ENCODE assay signal across 12 cellular contexts in genomic region chr16:87375426-87376135, GRCh38. TPM values are rescaled to one million over a fixed set of nuclear protein-coding genes. Genes with fewer than 3 reads are reported as not detected.
DNase-seq lines count a peak whose midpoint lies in the region; ATAC-seq and TF ChIP-seq lines count a peak whose summit lies in the region.
"Had no signal": no experiment of that assay in that cellular context is flagged by ENCODE, and none has a peak within 500 bp of the region (broad histone marks: within the 10 kb centered on the region; RNA-seq: fewer than 3 reads in every experiment).

No MANE protein-coding gene starts in this region.

- peak; percentile 63 for ATAC-seq in Right ventricle myocardium inferior
- ATAC-seq in left lobe of liver = peak; percentile 79
- ATAC-seq in activated T-cell treated with anti-CD3 and anti-CD28 coated beads, Interleukin-2, amount 50 U/mL, for 72 hours (replicated peaks in 1 of 2) = no peak
- ATAC-seq in body of pancreas = no peak
- ATAC-seq: naive thymus-derived CD8-positive, alpha-beta T cell had no signal

- 75 to 83% methylated on average over 9 of the region's 9 CpGs for WGBS in body of pancreas, 2 donors

- H3K9me3 ChIP-seq in uterus (no peaks in the 10 kb centered on the region), body of pancreas (no peaks in the 10 kb centered on the region)

- H3K9me3 Mint-ChIP-seq in activated T-cell treated with anti-CD3 and anti-CD28 coated beads, Interleukin-2, amount 50 U/mL, for 72 hours = no peaks in the 10 kb centered on the region
- H3K9me3 Mint-ChIP-seq: activated B cell treated with CpG ODN at 0.5 μM for 24 hours; naive thymus-derived CD8-positive, alpha-beta T cell had no signal

- no peak overlapping the region for H3K4me3 Mint-ChIP-seq in activated T-cell treated with anti-CD3 and anti-CD28 coated beads, Interleukin-2, amount 50 U/mL, for 72 hours
- H3K4me3 Mint-ChIP-seq: activated B cell treated with CpG ODN at 0.5 μM for 24 hours; naive thymus-derived CD8-positive, alpha-beta T cell had no signal

- no peak for TF ChIP-seq POLR2A in uterus (IDR thresholded peaks at IDR 0.05)
- TF ChIP-seq POLR2A in body of pancreas (IDR thresholded peaks at IDR 0.05) = no peak

- H3K27me3 Mint-ChIP-seq in activated T-cell treated with anti-CD3 and anti-CD28 coated beads, Interleukin-2, amount 50 U/mL, for 72 hours (ENCODE audit: low read depth) = no peaks in the 10 kb centered on the region
- H3K27me3 Mint-ChIP-seq: activated B cell treated with CpG ODN at 0.5 μM for 24 hours; naive thymus-derived CD8-positive, alpha-beta T cell had no signal

- H3K4me3 ChIP-seq in choroid plexus epithelial cell (ENCODE audit: low read depth, low read length) (no peak overlapping the region), uterus (no peak overlapping the region), body of pancreas (no peak overlapping the region)

- no peaks in the 10 kb centered on the region for H3K36me3 Mint-ChIP-seq in activated T-cell treated with anti-CD3 and anti-CD28 coated beads, Interleukin-2, amount 50 U/mL, for 72 hours (ENCODE audit: insufficient read depth in 2 of 2)

- H3K27me3 ChIP-seq in uterus = no peaks in the 10 kb centered on the region
- no peaks in the 10 kb centered on the region for H3K27me3 ChIP-seq in body of pancreas

- H3K27ac Mint-ChIP-seq in activated T-cell treated with anti-CD3 and anti-CD28 coated beads, Interleukin-2, amount 50 U/mL, for 72 hours = no peak overlapping the region
- H3K27ac Mint-ChIP-seq: activated B cell treated with CpG ODN at 0.5 μM for 24 hours had no signal

- H3K4me1 Mint-ChIP-seq in activated T-cell treated with anti-CD3 and anti-CD28 coated beads, Interleukin-2, amount 50 U/mL, for 72 hours (ENCODE audit: low read depth) = peaks cover 45% of the 10 kb centered on the region

- H3K27ac ChIP-seq in uterus (peak overlapping the region; percentile 50 to 52), body of pancreas (peak overlapping the region in 1 of 4 donors; percentile 3)

- TF ChIP-seq CTCF in choroid plexus epithelial cell (conservative IDR thresholded peaks at IDR 0.05; ENCODE audit: low read depth, low read length) = no peak
- TF ChIP-seq CTCF in uterus (IDR thresholded peaks at IDR 0.05) = no peak
- no peak for TF ChIP-seq CTCF in body of pancreas (IDR thresholded peaks at IDR 0.05)

- peaks cover 0 to 6% of the 10 kb centered on the region in 2 donors for H3K4me1 ChIP-seq in uterus
- peaks cover 28% of the 10 kb centered on the region for H3K4me1 ChIP-seq in body of pancreas

- intact Hi-C loops in Right ventricle myocardium inferior (cut with DNase I) (no loop called here), cardiac septum (cut with DNase I) (no loop called here), uterus (cut with DNase I; ENCODE audit: low total_unique reads) (no loop called here), body of pancreas (cut with DNase I) (loop anchor here (5.0 kb wide), 1 partner anchor 53 kb away; no protein-coding TSS in a partner anchor)

- H3K36me3 ChIP-seq in uterus (no peaks in the 10 kb centered on the region), body of pancreas (replicated peaks in 1 of 2; ENCODE audit: insufficient read depth in 1 of 2, low read depth in 2 of 2) (no peaks in the 10 kb centered on the region)

- DNase-seq in Right ventricle myocardium inferior (ENCODE audit: missing footprints) (no peak), cardiac septum (ENCODE audit: low spot score) (no peak), choroid plexus epithelial cell (ENCODE audit: low read depth) (peak; percentile 60), left lobe of liver (ENCODE audit: low spot score) (peak; percentile 56), uterus (no peak), body of pancreas (no peak), COR-L47 (lab: John Stamatoyannopoulos, UW) (no peak)
- DNase-seq in activated T-cell treated with anti-CD3 and anti-CD28 coated beads, Interleukin-2, amount 50 U/mL, for 72 hours = no peak
- DNase-seq: activated B cell treated with CpG ODN at 0.5 μM for 24 hours; head of caudate nucleus; naive thymus-derived CD8-positive, alpha-beta T cell; NCI-H1105 had no signal

RNA-seq across cellular contexts. Expression of gene FBXO31, which starts 8.0 kb away (rescaled TPM):
- total RNA-seq in Right ventricle myocardium inferior (70.2 TPM), cardiac septum (73.9 TPM), left lobe of liver (44.6 TPM), uterus (100 to 1,000 TPM in 1 of 4 donors, 10 to 100 TPM in 3; 35.2 to 309 (median 74.8) TPM), body of pancreas (10 to 100 TPM; 35.5 to 46.8 TPM)
- 10 to 100 TPM; 33.7 to 36.8 TPM for total RNA-seq in activated T-cell treated with anti-CD3 and anti-CD28 coated beads, Interleukin-2, amount 50 U/mL, for 72 hours

RNA-seq across cellular contexts. Expression of gene MAP1LC3B, which starts 16.6 kb away (rescaled TPM):
- total RNA-seq in Right ventricle myocardium inferior (125 TPM), cardiac septum (113 TPM), left lobe of liver (15.1 TPM), uterus (10 to 100 TPM; 26.3 to 79.7 (median 58.0) TPM), body of pancreas (10 to 100 TPM; 18.5 to 22.8 TPM)
- total RNA-seq in activated T-cell treated with anti-CD3 and anti-CD28 coated beads, Interleukin-2, amount 50 U/mL, for 72 hours = 100 to 1,000 TPM; 116 to 146 TPM

RNA-seq across cellular contexts. Expression of gene C16orf95, which starts 58.4 kb away (rescaled TPM):
- total RNA-seq in Right ventricle myocardium inferior (4.2 TPM), cardiac septum (3.2 TPM), left lobe of liver (5.4 TPM), uterus (1 to 10 TPM in 2 of 4 donors, not detected in 2; 3.2 to 4.2 TPM), body of pancreas (1 to 10 TPM; 1.3 to 2.0 TPM)
- 10 to 100 TPM; 15.1 to 17.8 TPM for total RNA-seq in activated T-cell treated with anti-CD3 and anti-CD28 coated beads, Interleukin-2, amount 50 U/mL, for 72 hours

Comparison
In these comparisons a context has a peak if more than half of its experiments do, and no peak if none do; other contexts are left out.
1. ATAC-seq: peak in Right ventricle myocardium inferior (single experiment) and left lobe of liver (single experiment); none in activated T-cell treated with anti-CD3 and anti-CD28 coated beads, Interleukin-2, amount 50 U/mL, for 72 hours (0 of 2) and body of pancreas (single experiment).
2. DNase-seq: peak in choroid plexus epithelial cell (single experiment) and left lobe of liver (single experiment); none in Right ventricle myocardium inferior (single experiment), cardiac septum (single experiment), uterus (0 of 2), activated T-cell treated with anti-CD3 and anti-CD28 coated beads, Interleukin-2, amount 50 U/mL, for 72 hours (0 of 2), body of pancreas (0 of 4) and COR-L47 (single experiment).